Comparison of ENCODE assay signal across 1 cellular context in the genomic region with DNA sequence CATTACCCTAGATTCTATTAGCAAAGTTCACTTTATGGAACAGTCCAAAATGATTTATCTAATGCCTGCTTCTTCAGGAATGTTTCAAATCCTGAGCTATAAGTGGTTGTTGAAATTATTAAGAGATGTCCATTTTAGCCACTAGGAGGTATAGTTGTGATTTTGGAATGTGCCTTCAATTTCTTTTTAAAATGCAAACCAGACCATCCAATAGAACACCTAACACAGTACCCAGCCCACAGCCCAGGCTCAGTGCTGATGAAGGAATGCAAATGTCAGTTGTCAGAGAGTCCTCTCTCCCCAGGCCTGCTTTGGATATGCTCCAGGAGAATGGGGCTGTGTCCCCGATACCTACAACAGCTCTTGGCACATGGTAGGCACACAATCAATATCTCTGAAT.
TF ChIP-seq lines count a peak whose summit lies in the region.

No MANE protein-coding gene starts in this region.

TF ChIP-seq in GM12878, 131 proteins besides CTCF, POLR2A, EP300 and RAD21 (continued from another document):
- TF ChIP-seq, protein P1, sequence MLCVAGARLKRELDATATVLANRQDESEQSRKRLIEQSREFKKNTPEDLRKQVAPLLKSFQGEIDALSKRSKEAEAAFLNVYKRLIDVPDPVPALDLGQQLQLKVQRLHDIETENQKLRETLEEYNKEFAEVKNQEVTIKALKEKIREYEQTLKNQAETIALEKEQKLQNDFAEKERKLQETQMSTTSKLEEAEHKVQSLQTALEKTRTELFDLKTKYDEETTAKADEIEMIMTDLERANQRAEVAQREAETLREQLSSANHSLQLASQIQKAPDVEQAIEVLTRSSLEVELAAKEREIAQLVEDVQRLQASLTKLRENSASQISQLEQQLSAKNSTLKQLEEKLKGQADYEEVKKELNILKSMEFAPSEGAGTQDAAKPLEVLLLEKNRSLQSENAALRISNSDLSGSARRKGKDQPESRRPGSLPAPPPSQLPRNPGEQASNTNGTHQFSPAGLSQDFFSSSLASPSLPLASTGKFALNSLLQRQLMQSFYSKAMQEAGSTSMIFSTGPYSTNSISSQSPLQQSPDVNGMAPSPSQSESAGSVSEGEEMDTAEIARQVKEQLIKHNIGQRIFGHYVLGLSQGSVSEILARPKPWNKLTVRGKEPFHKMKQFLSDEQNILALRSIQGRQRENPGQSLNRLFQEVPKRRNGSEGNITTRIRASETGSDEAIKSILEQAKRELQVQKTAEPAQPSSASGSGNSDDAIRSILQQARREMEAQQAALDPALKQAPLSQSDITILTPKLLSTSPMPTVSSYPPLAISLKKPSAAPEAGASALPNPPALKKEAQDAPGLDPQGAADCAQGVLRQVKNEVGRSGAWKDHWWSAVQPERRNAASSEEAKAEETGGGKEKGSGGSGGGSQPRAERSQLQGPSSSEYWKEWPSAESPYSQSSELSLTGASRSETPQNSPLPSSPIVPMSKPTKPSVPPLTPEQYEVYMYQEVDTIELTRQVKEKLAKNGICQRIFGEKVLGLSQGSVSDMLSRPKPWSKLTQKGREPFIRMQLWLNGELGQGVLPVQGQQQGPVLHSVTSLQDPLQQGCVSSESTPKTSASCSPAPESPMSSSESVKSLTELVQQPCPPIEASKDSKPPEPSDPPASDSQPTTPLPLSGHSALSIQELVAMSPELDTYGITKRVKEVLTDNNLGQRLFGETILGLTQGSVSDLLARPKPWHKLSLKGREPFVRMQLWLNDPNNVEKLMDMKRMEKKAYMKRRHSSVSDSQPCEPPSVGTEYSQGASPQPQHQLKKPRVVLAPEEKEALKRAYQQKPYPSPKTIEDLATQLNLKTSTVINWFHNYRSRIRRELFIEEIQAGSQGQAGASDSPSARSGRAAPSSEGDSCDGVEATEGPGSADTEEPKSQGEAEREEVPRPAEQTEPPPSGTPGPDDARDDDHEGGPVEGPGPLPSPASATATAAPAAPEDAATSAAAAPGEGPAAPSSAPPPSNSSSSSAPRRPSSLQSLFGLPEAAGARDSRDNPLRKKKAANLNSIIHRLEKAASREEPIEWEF (IDR thresholded peaks at IDR 0.05; ENCODE audit: insufficient replicate concordance, low read depth, low read length): no peak
- TF ChIP-seq SMC3 (IDR thresholded peaks at IDR 0.05; ENCODE audit: borderline replicate concordance, low read length): peak; percentile 47; the same call in 1 of the 2 replicates
